ENCODE assay signal across 24 cellular contexts in genomic region chr2:236733156-236733555, GRCh38.
"Had no signal": no experiment of that assay in that cellular context is flagged by ENCODE, and none has a peak within 500 bp of the region (broad histone marks: within the 10 kb centered on the region; RNA-seq: fewer than 3 reads in every experiment).

No MANE protein-coding gene starts in this region.

- H3K4me1 ChIP-seq: prostate gland had no signal

- H3K36me3 ChIP-seq: cardiac muscle cell, esophagus muscularis mucosa, prostate gland, sigmoid colon, suprapubic skin, thyroid gland, upper lobe of right lung had no signal

- FAIRE-seq: colon, kidney, small intestine had no signal

- DNase-seq: cerebellar nuclear complex; effector memory CD8-positive, alpha-beta T cell; foreskin fibroblast; head of caudate nucleus; kidney; left cardiac atrium; mammary epithelial cell; natural killer cell; occipital lobe; retina; sigmoid colon; small intestine; stimulated activated CD4-positive, alpha-beta T cell treated with anti-CD3 and anti-CD28 coated beads, Interleukin-12 subunit alpha, Interleukin-12 subunit beta, amount 100 ng/mL, for 4 hours; stimulated activated naive CD4-positive, alpha-beta T cell treated with Interleukin-2 at 50 U/mL for 16 hours; thyroid gland; upper lobe of right lung had no signal

- H2AFZ ChIP-seq: hepatocyte, parathyroid adenoma had no signal

- H3K9ac ChIP-seq: parathyroid adenoma had no signal

- H3K79me2 ChIP-seq: hepatocyte, parathyroid adenoma had no signal

- H3K27me3 ChIP-seq: cardiac muscle cell, hepatocyte, sigmoid colon, thyroid gland, upper lobe of right lung had no signal

- H3K4me3 ChIP-seq: cardiac muscle cell, esophagus muscularis mucosa, hepatocyte, prostate gland, sigmoid colon, suprapubic skin, thyroid gland, upper lobe of right lung had no signal

- ATAC-seq: effector memory CD8-positive, alpha-beta T cell; natural killer cell; upper lobe of right lung had no signal

- H3K4me2 ChIP-seq: hepatocyte had no signal

- H3K9me3 ChIP-seq: esophagus muscularis mucosa, prostate gland, sigmoid colon, suprapubic skin, thyroid gland, upper lobe of right lung had no signal

- H3K27ac ChIP-seq: cardiac muscle cell, epithelial cell of prostate, prostate gland, upper lobe of right lung had no signal
